1 cellular context compared by ENCODE assay signal in genomic region chr19:12953456-12954149, GRCh38.
TF ChIP-seq lines count a peak whose summit lies in the region.

No MANE protein-coding gene starts in this region.

TF ChIP-seq in K562, 482 proteins besides CTCF, POLR2A, EP300 and RAD21:
- TF ChIP-seq SUPT5H (IDR thresholded peaks at IDR 0.05): peak; percentile 64; the same call in 1 of the 2 replicates
- peak; percentile 43; the same call in 1 of the 2 replicates for TF ChIP-seq POLR2AphosphoS5 (IDR thresholded peaks at IDR 0.05; ENCODE audit: control insufficient read depth, insufficient read depth, low read depth, low read length)
- TF ChIP-seq MYNN (IDR thresholded peaks at IDR 0.05): 0 out of 2 replicates have a peak, but pooled peaks have one; percentile 15
- no peak for TF ChIP-seq MYNN (CRISPR knock-in tag; IDR thresholded peaks at IDR 0.05)
- no peak for TF ChIP-seq FOXM1 (IDR thresholded peaks at IDR 0.05; ENCODE audit: low read depth)
- TF ChIP-seq FOXM1 (CRISPR knock-in tag; IDR thresholded peaks at IDR 0.05; ENCODE audit: low read depth): no peak
- TF ChIP-seq RBFOX2 (IDR thresholded peaks at IDR 0.05; ENCODE audit: low read depth, low read length): peak; percentile 48
- TF ChIP-seq POLR2G (IDR thresholded peaks at IDR 0.05; ENCODE audit: low read depth, low read length): peak; percentile 61; the same call in 1 of the 2 replicates
TF ChIP-seq in K562: peak in this region for 5.
